In genomic region chr12:91272456-91273063, GRCh38 we compare ENCODE assay signal across 13 cellular contexts.
DNase-seq lines count a peak whose midpoint lies in the region; ATAC-seq and TF ChIP-seq lines count a peak whose summit lies in the region.
"Had no signal": no experiment of that assay in that cellular context is flagged by ENCODE, and none has a peak within 500 bp of the region (broad histone marks: within the 10 kb centered on the region; RNA-seq: fewer than 3 reads in every experiment).

No MANE protein-coding gene starts in this region.

- no peaks in the 10 kb centered on the region for H3K36me3 Mint-ChIP-seq in mesothelial cell of epicardium
- H3K36me3 Mint-ChIP-seq: activated CD4-positive, alpha-beta memory T cell treated with anti-CD3 and anti-CD28 coated beads for 36 hours; CD8-positive, alpha-beta memory T cell had no signal

- no peak overlapping the region for H3K4me3 Mint-ChIP-seq in mesothelial cell of epicardium
- H3K4me3 Mint-ChIP-seq: activated CD4-positive, alpha-beta memory T cell treated with anti-CD3 and anti-CD28 coated beads for 36 hours; activated naive CD4-positive, alpha-beta T cell treated with anti-CD3 and anti-CD28 coated beads for 36 hours; CD8-positive, alpha-beta memory T cell had no signal

- H3K9me3 Mint-ChIP-seq in mesothelial cell of epicardium = peaks cover 13% of the 10 kb centered on the region
- H3K9me3 Mint-ChIP-seq: activated CD4-positive, alpha-beta memory T cell treated with anti-CD3 and anti-CD28 coated beads for 36 hours; activated naive CD4-positive, alpha-beta T cell treated with anti-CD3 and anti-CD28 coated beads for 36 hours; CD8-positive, alpha-beta memory T cell had no signal

- no peak for TF ChIP-seq POLR2A in transverse colon (IDR thresholded peaks at IDR 0.05)

- H3K36me3 ChIP-seq in transverse colon = no peaks in the 10 kb centered on the region

- DNase-seq in amniotic epithelial cell (ENCODE audit: low read depth) (peak; percentile 68), fibroblast of villous mesenchyme (ENCODE audit: low read depth) (peak; percentile 73), mesothelial cell of epicardium (ENCODE audit: low spot score in 2 of 2, unreplicated experiment in 2 of 2) (no peak), transverse colon (peak; percentile 24), A172 (ENCODE audit: low spot score) (no peak), GM10248 (ENCODE audit: extremely low spot score) (no peak)
- DNase-seq: activated CD4-positive, alpha-beta memory T cell treated with anti-CD3 and anti-CD28 coated beads for 36 hours; activated naive CD4-positive, alpha-beta T cell treated with anti-CD3 and anti-CD28 coated beads for 36 hours; CD8-positive, alpha-beta memory T cell; dermis blood vessel endothelial cell; NCI-H1092 treated with DMSO at 0.1 percent for 48 hours; NK-92 treated with Interleukin-12 subunit alpha and Interleukin-12 subunit beta, amount 100 ng/mL, for 24 hours had no signal

- no peak for TF ChIP-seq CTCF in fibroblast of villous mesenchyme (IDR thresholded peaks at IDR 0.05; ENCODE audit: insufficient read depth, low read depth, low read length)
- TF ChIP-seq CTCF in mesothelial cell of epicardium (IDR thresholded peaks at IDR 0.05; ENCODE audit: unreplicated experiment) = no peak
- no peak for TF ChIP-seq CTCF in transverse colon (IDR thresholded peaks at IDR 0.05)
- no peak for TF ChIP-seq CTCF in GM10248 (IDR thresholded peaks at IDR 0.05; ENCODE audit: control extremely low read depth, extremely low read depth, low read depth, missing control alignments)

- intact Hi-C loops in transverse colon (cut with DNase I; ENCODE audit: low total_unique reads) = no loop called here

- peak overlapping the region; percentile 43 to 74 (median 70) for H3K27ac ChIP-seq in transverse colon

- TF ChIP-seq EP300 in transverse colon (IDR thresholded peaks at IDR 0.05; ENCODE audit: low read depth) = no peak

- no peak overlapping the region for H3K4me3 ChIP-seq in fibroblast of villous mesenchyme (ENCODE audit: low read depth, low read length)
- no peak overlapping the region for H3K4me3 ChIP-seq in transverse colon

- H3K27me3 ChIP-seq in transverse colon = no peaks in the 10 kb centered on the region

- POLR2A ChIA-PET in GM10248 (lab: Yijun Ruan, JAX) = no interaction called here

- CTCF ChIA-PET in GM10248 (lab: Yijun Ruan, JAX) = interaction anchor here (1.1 kb wide), 1 partner anchor 17 kb away, joined by 3 read pairs; no protein-coding TSS in a partner anchor

- in situ Hi-C loops in transverse colon (cut with MboI; ENCODE audit: low pct_ligation_motif_present in 1 of 4, low pct_unique_long_range_greater_than_20kb in 1 of 4, low sequenced_read_pairs in 3 of 4) = no loop called here

- no peaks in the 10 kb centered on the region for H3K27me3 Mint-ChIP-seq in mesothelial cell of epicardium (ENCODE audit: low read depth)
- H3K27me3 Mint-ChIP-seq: CD8-positive, alpha-beta memory T cell had no signal

- ATAC-seq in HG02571 (IDR thresholded peaks at IDR 0.05; ENCODE audit: unreplicated experiment) = no peak

- peak overlapping the region; percentile 40 for H3K27ac Mint-ChIP-seq in mesothelial cell of epicardium
- H3K27ac Mint-ChIP-seq: activated CD4-positive, alpha-beta memory T cell treated with anti-CD3 and anti-CD28 coated beads for 36 hours; activated naive CD4-positive, alpha-beta T cell treated with anti-CD3 and anti-CD28 coated beads for 36 hours had no signal

- no peaks in the 10 kb centered on the region for H3K9me3 ChIP-seq in transverse colon

- 87 to 88% methylated on average over 1 to 4 of the region's 4 CpGs for WGBS in transverse colon (ENCODE audit: low coverage in 1 of 2), 2 donors

- H3K4me1 ChIP-seq in transverse colon = peaks cover 0 to 12% (median 3%) of the 10 kb centered on the region in 4 donors

- peaks cover 56% of the 10 kb centered on the region for H3K4me1 Mint-ChIP-seq in mesothelial cell of epicardium
- H3K4me1 Mint-ChIP-seq: CD8-positive, alpha-beta memory T cell had no signal

Comparison
In these comparisons a context has a peak if more than half of its experiments do, and no peak if none do; other contexts are left out.
1. DNase-seq: peak in amniotic epithelial cell (single experiment), fibroblast of villous mesenchyme (single experiment) and transverse colon (single experiment); none in mesothelial cell of epicardium (0 of 2), A172 (single experiment) and GM10248 (single experiment).